ENCODE assay signal across 22 cellular contexts in the genomic region with DNA sequence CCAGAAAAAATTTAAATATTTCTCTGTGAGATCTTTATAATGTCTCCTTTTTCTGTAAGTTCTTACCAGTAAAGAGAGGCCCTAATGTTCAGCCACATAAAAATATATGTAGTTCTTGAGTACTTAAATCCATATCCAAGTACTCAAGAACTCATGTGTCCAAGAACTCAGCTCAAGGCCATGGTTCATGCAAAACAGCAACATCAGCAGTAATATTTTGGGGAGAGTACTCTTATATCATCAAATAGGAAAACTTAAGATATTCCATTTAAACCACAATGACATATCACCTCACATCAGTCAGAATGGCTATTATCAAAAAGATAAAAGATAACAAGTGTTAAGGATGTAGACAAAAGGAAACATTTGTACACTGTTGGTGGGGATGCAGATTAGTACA. TPM values are rescaled to one million over a fixed set of nuclear protein-coding genes. Genes with fewer than 3 reads are reported as not detected.
"Had no signal": no experiment of that assay in that cellular context is flagged by ENCODE, and none has a peak within 500 bp of the region (broad histone marks: within the 10 kb centered on the region; RNA-seq: fewer than 3 reads in every experiment).

No MANE protein-coding gene starts in this region.

- H3K36me3 ChIP-seq: brain microvascular endothelial cell, Peyer's patch, SJCRH30 had no signal

- H3K4me1 ChIP-seq: Peyer's patch, SJCRH30 had no signal

- H3K4me3 ChIP-seq: Peyer's patch, SJCRH30 had no signal

- H3K9me3 ChIP-seq: Peyer's patch, SJCRH30, SK-N-SH had no signal

- DNase-seq: activated CD4-positive, alpha-beta T cell treated with anti-CD3 and anti-CD28 coated beads for 48 hours; activated CD4-positive, alpha-beta T cell treated with anti-CD3 and anti-CD28 coated beads, Interleukin-2, amount 50 U/mL, for 4 hours; activated CD4-positive, CD25-positive, alpha-beta regulatory T cell treated with anti-CD3 and anti-CD28 coated beads, Interleukin-2, amount 50 U/mL, for 72 hours; activated CD8-positive, alpha-beta memory T cell treated with anti-CD3 and anti-CD28 coated beads, Interleukin-2, amount 50 U/mL, for 48 hours; activated CD8-positive, alpha-beta T cell treated with anti-CD3 and anti-CD28 coated beads, Interleukin-2, amount 10 ng/mL, durations not matched to agents 7 days and 5 days; activated effector memory CD4-positive, alpha-beta T cell treated with anti-CD3 and anti-CD28 coated beads, Interleukin-2, amount 50 U/mL, for 16 hours; activated naive CD4-positive, alpha-beta T cell treated with Interleukin-2 at 50 U/mL for 16 hours; activated naive CD8-positive, alpha-beta T cell treated with anti-CD3 and anti-CD28 coated beads for 36 hours; activated T-cell treated with anti-CD3 and anti-CD28 coated beads, Interleukin-2, amount 50 U/mL, for 1 hour; brain microvascular endothelial cell; Kasumi-1; NCI-H1048; NCI-H146; NCI-H187 treated with DMSO at 0.1 percent for 48 hours; NCI-H2081 treated with DMSO at 0.1 percent for 48 hours; NCI-H446; NCI-H524; Peyer's patch; Right ventricle myocardium superior; SJCRH30; SK-N-SH had no signal

- H3K4me2 ChIP-seq: SK-N-SH had no signal

- H3K27ac ChIP-seq: brain microvascular endothelial cell, RWPE1, SJCRH30 had no signal

- ATAC-seq: activated CD8-positive, alpha-beta T cell treated with anti-CD3 and anti-CD28 coated beads, Interleukin-2, amount 10 ng/mL, durations not matched to agents 7 days and 5 days had no signal

- H3K27ac Mint-ChIP-seq: activated CD8-positive, alpha-beta T cell treated with anti-CD3 and anti-CD28 coated beads, Interleukin-2, amount 10 ng/mL, durations not matched to agents 7 days and 5 days; activated naive CD8-positive, alpha-beta T cell treated with anti-CD3 and anti-CD28 coated beads for 36 hours had no signal

- H3K27me3 ChIP-seq: brain microvascular endothelial cell, Peyer's patch, SJCRH30 had no signal

- H3K9ac ChIP-seq: SK-N-SH had no signal

- H3K4me3 Mint-ChIP-seq: activated CD8-positive, alpha-beta T cell treated with anti-CD3 and anti-CD28 coated beads, Interleukin-2, amount 10 ng/mL, durations not matched to agents 7 days and 5 days; activated naive CD8-positive, alpha-beta T cell treated with anti-CD3 and anti-CD28 coated beads for 36 hours had no signal

RNA-seq across cellular contexts. Expression of a gene that starts 3.4 kb away (rescaled TPM):
- total RNA-seq: SJCRH30 had no signal
- polyA plus RNA-seq: SK-N-SH had no signal

RNA-seq across cellular contexts. Expression of a gene that starts 32.7 kb away (rescaled TPM):
- total RNA-seq: SJCRH30 had no signal
- polyA plus RNA-seq: SK-N-SH had no signal
